6 cellular contexts compared by ENCODE assay signal in the genomic region with DNA sequence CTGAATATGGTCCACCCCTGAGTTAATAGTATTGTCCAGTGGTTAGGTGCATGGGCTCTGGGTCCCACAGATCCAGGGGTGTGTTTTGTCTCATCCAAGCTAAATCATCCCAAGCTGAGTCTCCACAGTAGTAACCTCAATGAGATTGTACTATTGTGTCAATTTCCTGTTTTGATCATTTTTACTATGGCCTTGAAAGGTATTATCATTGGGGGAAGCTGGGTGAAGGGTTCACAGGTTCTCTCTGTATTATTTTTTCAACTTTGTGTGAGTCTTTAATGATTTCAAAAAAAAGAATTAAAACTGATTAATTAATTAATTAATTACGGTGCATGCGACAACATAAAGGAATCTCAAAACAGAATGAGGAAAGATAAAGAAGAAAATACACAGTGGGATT.
"Had no signal": no experiment of that assay in that cellular context is flagged by ENCODE, and none has a peak within 500 bp of the region (broad histone marks: within the 10 kb centered on the region; RNA-seq: fewer than 3 reads in every experiment).

No MANE protein-coding gene starts in this region.

- H3K4me3 ChIP-seq: K562 had no signal

- DNase-seq: Karpas-422, KBM-7, KG1 had no signal

- H3K27ac ChIP-seq: HL-60, KMS-11 had no signal

- H3K4me2 ChIP-seq: KMS-11 had no signal

- H3K9ac ChIP-seq: KMS-11 had no signal
